In the genomic region with DNA sequence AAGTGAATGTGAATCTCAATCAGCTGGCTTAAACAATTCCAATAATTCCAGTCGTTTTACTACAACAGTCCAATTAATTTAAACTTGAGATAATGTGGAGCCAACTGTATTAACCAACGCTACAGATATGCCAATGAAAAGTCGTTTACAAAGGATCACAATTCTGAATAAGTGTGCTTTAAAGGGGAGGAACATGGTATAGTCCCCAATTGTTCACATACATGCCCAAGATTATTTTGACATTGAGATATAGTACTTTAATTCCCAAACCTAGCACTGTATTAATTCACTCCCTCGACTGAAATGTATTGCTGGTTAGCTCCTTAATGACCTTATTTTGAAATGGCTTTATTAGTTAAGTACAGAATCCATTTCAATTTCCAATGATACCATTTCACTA, we compare ENCODE assay signal across 10 cellular contexts. TPM values are rescaled to one million over a fixed set of nuclear protein-coding genes. Genes with fewer than 3 reads are reported as not detected.
DNase-seq lines count a peak whose midpoint lies in the region; ATAC-seq, FAIRE-seq and TF ChIP-seq lines count a peak whose summit lies in the region.
"Had no signal": no experiment of that assay in that cellular context is flagged by ENCODE, and none has a peak within 500 bp of the region (broad histone marks: within the 10 kb centered on the region; RNA-seq: fewer than 3 reads in every experiment).

No MANE protein-coding gene starts in this region.

- TF ChIP-seq CTCF in neural progenitor cell (IDR thresholded peaks at IDR 0.05): no peak

- no peaks in the 10 kb centered on the region for H3K36me3 Mint-ChIP-seq in CD4-positive, CD25-positive, alpha-beta regulatory T cell
- H3K36me3 Mint-ChIP-seq in neural progenitor cell: peaks cover 8% of the 10 kb centered on the region

- H3K9ac ChIP-seq in neural progenitor cell: peak overlapping the region; percentile 93

- H3K4me1 ChIP-seq in CD4-positive, CD25-positive, alpha-beta regulatory T cell (ENCODE audit: control insufficient read depth, insufficient read depth, low read length, poor library complexity, severe bottlenecking): peaks cover 61% of the 10 kb centered on the region
- H3K4me1 ChIP-seq in effector memory CD4-positive, alpha-beta T cell (ENCODE audit: control insufficient read depth, insufficient read depth, low read length, poor library complexity, severe bottlenecking): peaks cover 23% of the 10 kb centered on the region
- peaks cover 36% of the 10 kb centered on the region for H3K4me1 ChIP-seq in neural progenitor cell

- no peaks in the 10 kb centered on the region for H3K27me3 ChIP-seq in CD4-positive, CD25-positive, alpha-beta regulatory T cell (ENCODE audit: control insufficient read depth, insufficient read depth, low read length)
- H3K27me3 ChIP-seq in effector memory CD4-positive, alpha-beta T cell (replicated peaks; ENCODE audit: control insufficient read depth, insufficient read depth, low read length, poor library complexity, severe bottlenecking): no peaks in the 10 kb centered on the region
- H3K27me3 ChIP-seq in neural progenitor cell: no peaks in the 10 kb centered on the region

- no peaks in the 10 kb centered on the region for H3K27me3 Mint-ChIP-seq in CD4-positive, CD25-positive, alpha-beta regulatory T cell
- H3K27me3 Mint-ChIP-seq in neural progenitor cell (ENCODE audit: insufficient read depth, low read depth): no peaks in the 10 kb centered on the region

- H3K4me1 Mint-ChIP-seq in CD4-positive, CD25-positive, alpha-beta regulatory T cell: peaks cover 22 to 63% (median 40%) of the 10 kb centered on the region in 4 donors
- peaks cover 34% of the 10 kb centered on the region for H3K4me1 Mint-ChIP-seq in neural progenitor cell

- no peak for DNase-seq in CD4-positive, CD25-positive, alpha-beta regulatory T cell
- DNase-seq in NAMALWA (ENCODE audit: low spot score) (peak; percentile 31), neural progenitor cell (ENCODE audit: low spot score) (no peak), SIG-M5 (lab: John Stamatoyannopoulos, UW) (no peak), DMS153 treated with DMSO at 0.1 percent for 48 hours (lab: John Stamatoyannopoulos, UW; ENCODE audit: unreplicated experiment) (no peak), H54 (ENCODE audit: insufficient read length, low spot score) (no peak)
- DNase-seq in effector memory CD4-positive, alpha-beta T cell: no peak
- DNase-seq: NCI-H2029 had no signal

- H3K9me3 ChIP-seq in CD4-positive, CD25-positive, alpha-beta regulatory T cell (ENCODE audit: control insufficient read depth in 2 of 2, low read length in 2 of 2): no peaks in the 10 kb centered on the region
- H3K9me3 ChIP-seq in effector memory CD4-positive, alpha-beta T cell (ENCODE audit: control insufficient read depth, low read length): no peaks in the 10 kb centered on the region
- no peaks in the 10 kb centered on the region for H3K9me3 ChIP-seq in neural progenitor cell (ENCODE audit: low read depth)

- peaks cover 71% of the 10 kb centered on the region for H4K20me1 ChIP-seq in neural progenitor cell (ENCODE audit: low read depth)

- TF ChIP-seq POLR2A in H54 (IDR thresholded peaks at IDR 0.05; ENCODE audit: low read depth, low read length): no peak

- H3K4me2 ChIP-seq in neural progenitor cell: peak overlapping the region; percentile 86

- peaks cover 75% of the 10 kb centered on the region for H3K79me2 ChIP-seq in neural progenitor cell (ENCODE audit: low read depth)

- H3K4me3 ChIP-seq in CD4-positive, CD25-positive, alpha-beta regulatory T cell (ENCODE audit: low read depth, low read length): peak overlapping the region; percentile 99
- peak overlapping the region; percentile 88 for H3K4me3 ChIP-seq in effector memory CD4-positive, alpha-beta T cell (ENCODE audit: insufficient read depth, low read depth, low read length, poor library complexity, severe bottlenecking)
- peak overlapping the region; percentile 93 for H3K4me3 ChIP-seq in neural progenitor cell

- H3F3A ChIP-seq in neural progenitor cell (ENCODE audit: low read depth): peaks cover 27% of the 10 kb centered on the region

- H3K4me3 Mint-ChIP-seq in CD4-positive, CD25-positive, alpha-beta regulatory T cell: peak overlapping the region; percentile 92 to 99 (median 96)
- peak overlapping the region; percentile 99 for H3K4me3 Mint-ChIP-seq in neural progenitor cell

- H3K9me3 Mint-ChIP-seq in CD4-positive, CD25-positive, alpha-beta regulatory T cell: peaks cover 0 to 2% (median 0%) of the 10 kb centered on the region in 7 donors
- H3K9me3 Mint-ChIP-seq in neural progenitor cell: no peaks in the 10 kb centered on the region

- H3K27ac ChIP-seq in CD4-positive, CD25-positive, alpha-beta regulatory T cell (ENCODE audit: insufficient read depth, low read length, poor library complexity, severe bottlenecking): peak overlapping the region; percentile 60
- H3K27ac ChIP-seq in effector memory CD4-positive, alpha-beta T cell (ENCODE audit: insufficient read depth, low read length, poor library complexity, severe bottlenecking): no peak overlapping the region
- no peak overlapping the region for H3K27ac ChIP-seq in neural progenitor cell

- H2AFZ ChIP-seq in neural progenitor cell (replicated peaks): no peak overlapping the region

- H3K27ac Mint-ChIP-seq in CD4-positive, CD25-positive, alpha-beta regulatory T cell: peak overlapping the region in 2 of 3 donors; percentile 12 to 60
- no peak overlapping the region for H3K27ac Mint-ChIP-seq in neural progenitor cell

- no peaks in the 10 kb centered on the region for H3K36me3 ChIP-seq in CD4-positive, CD25-positive, alpha-beta regulatory T cell (ENCODE audit: control insufficient read depth, insufficient read depth, low read length)
- H3K36me3 ChIP-seq in effector memory CD4-positive, alpha-beta T cell (ENCODE audit: control insufficient read depth, insufficient read depth, low read length): no peaks in the 10 kb centered on the region
- H3K36me3 ChIP-seq in neural progenitor cell: no peaks in the 10 kb centered on the region

- ATAC-seq in CD4-positive, CD25-positive, alpha-beta regulatory T cell (ENCODE audit: low read depth in 2 of 2): no peak
- ATAC-seq in GM21390 (IDR thresholded peaks at IDR 0.05; ENCODE audit: unreplicated experiment): no peak

- FAIRE-seq in H54 (lab: Jason Lieb, UNC): no peak
- FAIRE-seq: endometrium had no signal

RNA-seq across cellular contexts. Expression of a gene that starts 2.5 kb away (rescaled TPM):
- 119 TPM for total RNA-seq in CD4-positive, CD25-positive, alpha-beta regulatory T cell
- polyA plus RNA-seq in CD4-positive, CD25-positive, alpha-beta regulatory T cell: 10 to 100 TPM; 47.7 to 66.7 (median 49.5) TPM
- total RNA-seq in neural progenitor cell (ENCODE audit: low replicate concordance): 46.2 and 76.7 TPM in 2 replicates
